In the genomic region with DNA sequence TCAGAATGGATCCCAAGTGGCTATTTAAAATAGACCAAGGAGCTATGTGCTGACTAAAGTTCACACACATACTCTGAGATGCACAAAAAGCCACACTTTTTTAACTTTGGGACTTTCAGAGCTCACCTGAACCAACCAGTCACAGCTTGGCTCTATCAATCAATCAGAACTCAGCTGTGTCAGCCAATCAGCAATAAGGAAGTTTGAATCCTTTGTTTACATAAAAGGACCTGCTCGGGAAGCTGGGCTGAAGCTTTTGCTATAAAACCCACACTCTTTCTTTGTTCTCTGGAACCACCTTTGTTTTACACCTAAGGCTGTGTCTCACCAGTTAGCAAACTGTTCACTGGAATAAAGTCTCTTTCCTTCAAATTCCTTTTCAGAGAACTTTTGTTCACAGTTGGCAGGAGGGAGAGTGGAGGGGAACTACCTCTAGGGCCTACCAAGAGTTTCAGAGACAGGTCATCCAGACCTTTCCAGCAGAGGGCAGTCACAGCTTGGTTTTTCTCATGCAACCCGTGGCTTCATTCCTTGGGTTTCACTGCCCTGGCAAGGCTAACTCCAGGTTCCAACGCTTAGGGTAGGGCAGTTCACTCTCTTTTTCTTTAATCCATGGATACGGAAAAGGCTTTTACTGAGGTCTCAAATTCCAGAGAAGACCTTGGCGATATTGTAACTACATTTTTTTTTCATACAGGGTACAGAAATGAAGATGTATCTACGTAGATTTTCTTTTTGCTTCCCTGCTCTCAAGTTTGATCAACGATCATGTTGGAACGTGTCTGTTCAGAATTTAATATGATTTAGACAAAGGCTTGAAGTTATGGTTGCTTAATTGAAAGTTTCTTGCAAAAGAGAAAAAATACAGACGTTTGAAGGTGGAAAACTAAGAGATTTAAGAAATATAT, we compare ENCODE assay signal across 8 cellular contexts.
DNase-seq lines count a peak whose midpoint lies in the region; ATAC-seq and TF ChIP-seq lines count a peak whose summit lies in the region.

No MANE protein-coding gene starts in this region.

- DNase-seq in activated gamma-delta T cell treated with Interleukin-2 at 50 U/mL for 16 hours = peak; percentile 79
- no peak for DNase-seq in activated gamma-delta T cell (lab: John Stamatoyannopoulos, UW)
- DNase-seq in NCI-H2107 treated with DMSO at 0.1 percent for 48 hours (lab: John Stamatoyannopoulos, UW; ENCODE audit: unreplicated experiment) = peak; percentile 42
- DNase-seq in WERI-Rb-1 = peak; percentile 91
- DNase-seq in breast epithelium (ENCODE audit: low spot score in 2 of 2) = peak; percentile 72 to 79
- DNase-seq in immature natural killer cell = peak; percentile 62 to 74 (median 70)
- DNase-seq in stimulated activated CD4-positive, alpha-beta T cell treated with anti-CD3 and anti-CD28 coated beads, Interleukin-12 subunit alpha, Interleukin-12 subunit beta, amount 100 ng/mL, for 48 hours (ENCODE audit: low read depth in 2 of 3, low spot score in 1 of 3) = peak; percentile 50 to 73 (median 69)

- no peaks in the 10 kb centered on the region for H3K9me3 ChIP-seq in WERI-Rb-1 (ENCODE audit: severe bottlenecking)
- no peaks in the 10 kb centered on the region for H3K9me3 ChIP-seq in breast epithelium

- no peaks in the 10 kb centered on the region for H3K4me1 ChIP-seq in breast epithelium

- peak overlapping the region in 3 of 5 donors; percentile 62 to 66 (median 66) for H3K4me3 Mint-ChIP-seq in immature natural killer cell

- intact Hi-C loops in breast epithelium (cut with DNase I; ENCODE audit: low total_unique reads) = no loop called here

- peak; percentile 96 for TF ChIP-seq CTCF in WERI-Rb-1 (IDR thresholded peaks at IDR 0.05; ENCODE audit: low read depth, low read length)
- peak; percentile 66 to 82 (median 72) for TF ChIP-seq CTCF in breast epithelium (IDR thresholded peaks at IDR 0.05)

- H3K27me3 ChIP-seq in WERI-Rb-1 (ENCODE audit: insufficient read depth, low read depth, severe bottlenecking) = no peaks in the 10 kb centered on the region
- no peaks in the 10 kb centered on the region for H3K27me3 ChIP-seq in breast epithelium

- ATAC-seq in HG02981 (IDR thresholded peaks at IDR 0.05; ENCODE audit: unreplicated experiment) = peak; percentile 84

- H3K27ac ChIP-seq in WERI-Rb-1 (no peak overlapping the region; the same call in 1 of the 2 replicates), breast epithelium (peak overlapping the region; percentile 8 to 73)

- H3K4me3 ChIP-seq in WERI-Rb-1 (ENCODE audit: low read depth, low read length) (no peak overlapping the region), breast epithelium (no peak overlapping the region)

- H3K9me3 Mint-ChIP-seq in immature natural killer cell = no peaks in the 10 kb centered on the region

- peak overlapping the region in 1 of 6 donors; percentile 34 for H3K27ac Mint-ChIP-seq in immature natural killer cell

- TF ChIP-seq POLR2A in breast epithelium (IDR thresholded peaks at IDR 0.05) = no peak

- H3K4me1 Mint-ChIP-seq in immature natural killer cell = peaks cover 2 to 6% of the 10 kb centered on the region in 2 donors

- H3K27me3 Mint-ChIP-seq in immature natural killer cell (ENCODE audit: low read depth in 3 of 3) = peaks cover 0 to 2% (median 0%) of the 10 kb centered on the region in 3 donors

- H3K36me3 ChIP-seq in WERI-Rb-1 (no peaks in the 10 kb centered on the region), breast epithelium (no peaks in the 10 kb centered on the region)

- H3K36me3 Mint-ChIP-seq in immature natural killer cell = no peaks in the 10 kb centered on the region
